Comparison of ENCODE assay signal across 16 cellular contexts in genomic region chr5:33743089-33743488, GRCh38.
"Had no signal": no experiment of that assay in that cellular context is flagged by ENCODE, and none has a peak within 500 bp of the region (broad histone marks: within the 10 kb centered on the region; RNA-seq: fewer than 3 reads in every experiment).

No MANE protein-coding gene starts in this region.

- H3K4me3 ChIP-seq: adrenal gland, left lung, skin epidermis, tibial artery had no signal

- H3K9me3 ChIP-seq: adrenal gland, left lung, tibial artery had no signal

- H3K27ac ChIP-seq: adrenal gland, left lung, skin epidermis, tibial artery had no signal

- H3K27ac Mint-ChIP-seq: activated naive CD8-positive, alpha-beta T cell; natural killer cell treated with Interleukin-12 subunit alpha and Interleukin-12 subunit beta and Interleukin-15 and Interleukin-18, amount 100 ng/mL, for 72 hours; progenitor cell of endocrine pancreas; stimulated activated effector memory CD8-positive, alpha-beta T cell treated with anti-CD3 and anti-CD28 coated beads, Interleukin-12 subunit alpha, Interleukin-12 subunit beta, amount 100 ng/mL, for 72 hours; stimulated activated naive CD8-positive, alpha-beta T cell treated with anti-CD3 and anti-CD28 coated beads, Interleukin-15, amount 100 ng/mL, for 72 hours had no signal

- ATAC-seq: left lung; natural killer cell treated with Interleukin-12 subunit alpha and Interleukin-12 subunit beta and Interleukin-15 and Interleukin-18, amount 100 ng/mL, for 72 hours; stimulated activated effector memory CD8-positive, alpha-beta T cell treated with anti-CD3 and anti-CD28 coated beads, Interleukin-12 subunit alpha, Interleukin-12 subunit beta, amount 100 ng/mL, for 72 hours; stimulated activated naive CD8-positive, alpha-beta T cell treated with anti-CD3 and anti-CD28 coated beads, Interleukin-15, amount 100 ng/mL, for 72 hours had no signal

- H3K36me3 ChIP-seq: adrenal gland, left lung, tibial artery had no signal

- H3K4me1 Mint-ChIP-seq: stimulated activated effector memory CD8-positive, alpha-beta T cell treated with anti-CD3 and anti-CD28 coated beads, Interleukin-12 subunit alpha, Interleukin-12 subunit beta, amount 100 ng/mL, for 72 hours; stimulated activated naive CD8-positive, alpha-beta T cell treated with anti-CD3 and anti-CD28 coated beads, Interleukin-15, amount 100 ng/mL, for 72 hours had no signal

- H3K4me3 Mint-ChIP-seq: activated naive CD8-positive, alpha-beta T cell; natural killer cell treated with Interleukin-12 subunit alpha and Interleukin-12 subunit beta and Interleukin-15 and Interleukin-18, amount 100 ng/mL, for 72 hours; stimulated activated effector memory CD8-positive, alpha-beta T cell treated with anti-CD3 and anti-CD28 coated beads, Interleukin-12 subunit alpha, Interleukin-12 subunit beta, amount 100 ng/mL, for 72 hours; stimulated activated naive CD8-positive, alpha-beta T cell treated with anti-CD3 and anti-CD28 coated beads, Interleukin-15, amount 100 ng/mL, for 72 hours had no signal

- H3K36me3 Mint-ChIP-seq: activated naive CD8-positive, alpha-beta T cell; natural killer cell treated with Interleukin-12 subunit alpha and Interleukin-12 subunit beta and Interleukin-15 and Interleukin-18, amount 100 ng/mL, for 72 hours; stimulated activated effector memory CD8-positive, alpha-beta T cell treated with anti-CD3 and anti-CD28 coated beads, Interleukin-12 subunit alpha, Interleukin-12 subunit beta, amount 100 ng/mL, for 72 hours had no signal

- DNase-seq: activated T-cell treated with anti-CD3 and anti-CD28 coated beads, Interleukin-2, amount 50 U/mL, for 1 hour; adrenal gland; cerebellar nuclear complex; left lung; mammary epithelial cell; midbrain; nucleus accumbens; stimulated activated CD4-positive, alpha-beta T cell treated with anti-CD3 and anti-CD28 coated beads, Interleukin-1b, Interleukin-23, amount 100 ng/mL, for 48 hours; stimulated activated naive CD8-positive, alpha-beta T cell treated with anti-CD3 and anti-CD28 coated beads, Interleukin-15, amount 100 ng/mL, for 72 hours; T-helper 1 cell; tibial artery had no signal

- H3K27me3 Mint-ChIP-seq: activated naive CD8-positive, alpha-beta T cell; progenitor cell of endocrine pancreas; stimulated activated naive CD8-positive, alpha-beta T cell treated with anti-CD3 and anti-CD28 coated beads, Interleukin-15, amount 100 ng/mL, for 72 hours had no signal

- H3K4me1 ChIP-seq: adrenal gland, left lung, tibial artery had no signal

- H3K27me3 ChIP-seq: adrenal gland, left lung, tibial artery had no signal

- H3K9me3 Mint-ChIP-seq: natural killer cell treated with Interleukin-12 subunit alpha and Interleukin-12 subunit beta and Interleukin-15 and Interleukin-18, amount 100 ng/mL, for 72 hours; stimulated activated effector memory CD8-positive, alpha-beta T cell treated with anti-CD3 and anti-CD28 coated beads, Interleukin-12 subunit alpha, Interleukin-12 subunit beta, amount 100 ng/mL, for 72 hours; stimulated activated naive CD8-positive, alpha-beta T cell treated with anti-CD3 and anti-CD28 coated beads, Interleukin-15, amount 100 ng/mL, for 72 hours had no signal
